ENCODE assay signal across 25 cellular contexts in genomic region chr6:744954-745353, GRCh38. TPM values are rescaled to one million over a fixed set of nuclear protein-coding genes. Genes with fewer than 3 reads are reported as not detected.
DNase-seq lines count a peak whose midpoint lies in the region; ATAC-seq and TF ChIP-seq lines count a peak whose summit lies in the region.
"Had no signal": no experiment of that assay in that cellular context is flagged by ENCODE, and none has a peak within 500 bp of the region (broad histone marks: within the 10 kb centered on the region; RNA-seq: fewer than 3 reads in every experiment).

No MANE protein-coding gene starts in this region.

- H3K4me3 ChIP-seq in brain microvascular endothelial cell (ENCODE audit: low read depth, low read length) (no peak overlapping the region), gastrocnemius medialis (no peak overlapping the region)
- H3K4me3 ChIP-seq: A549; BLaER1 treated with 17β-estradiol and CSF1 and Interleukin-3, amounts not matched to agents 10 nM and 100 nM; GM23338 had no signal

- H3K4me1 ChIP-seq in gastrocnemius medialis: no peaks in the 10 kb centered on the region
- H3K4me1 ChIP-seq: A549; BE2C; BLaER1 treated with 17β-estradiol and CSF1 and Interleukin-3, amounts not matched to agents 10 nM and 100 nM had no signal

- no peak overlapping the region for H3K27ac Mint-ChIP-seq in activated CD4-positive, alpha-beta T cell treated with anti-CD3 and anti-CD28 coated beads, Interleukin-2, amount 10 ng/mL, durations not matched to agents 24 days and 14 days
- H3K27ac Mint-ChIP-seq: CD14-positive monocyte; CD4-positive, alpha-beta T cell; CD8-positive, alpha-beta memory T cell; GM23338; H9 had no signal

- intact Hi-C loops in activated CD4-positive, alpha-beta T cell treated with anti-CD3 and anti-CD28 coated beads, Interleukin-2, amount 10 ng/mL, durations not matched to agents 24 days and 14 days (cut with micrococcal nuclease): no loop called here
- intact Hi-C loops in gastrocnemius medialis (cut with DNase I; ENCODE audit: low total_unique reads): no loop called here

- ATAC-seq in left lobe of liver (peak; percentile 70), HG02970 (IDR thresholded peaks at IDR 0.05; ENCODE audit: low FRiP score, unreplicated experiment) (no peak), gastrocnemius medialis (no peak)
- ATAC-seq: A549, GM23338, HCT116 had no signal

- H3K36me3 ChIP-seq in brain microvascular endothelial cell (replicated peaks) (no peaks in the 10 kb centered on the region), gastrocnemius medialis (no peaks in the 10 kb centered on the region)
- H3K36me3 ChIP-seq: BE2C; BLaER1 treated with 17β-estradiol and CSF1 and Interleukin-3, amounts not matched to agents 10 nM and 100 nM had no signal

- peak; percentile 14 for DNase-seq in activated CD4-positive, alpha-beta T cell treated with anti-CD3 and anti-CD28 coated beads, Interleukin-2, amount 10 ng/mL, durations not matched to agents 24 days and 14 days
- DNase-seq in activated CD4-positive, alpha-beta T cell treated with anti-CD3 and anti-CD28 coated beads, Interleukin-2, amount 50 U/mL, for 1 hour: no peak
- DNase-seq in COLO668 (lab: John Stamatoyannopoulos, UW; ENCODE audit: unreplicated experiment) (peak; percentile 12), NCI-H69 (lab: John Stamatoyannopoulos, UW) (peak; percentile 74), left lobe of liver (ENCODE audit: low spot score) (no peak), brain microvascular endothelial cell (no peak), gastrocnemius medialis (no peak)
- DNase-seq: 8988T; ACHN; AML-193; BE2C; Calu3; CD4-positive, alpha-beta T cell; CD8-positive, alpha-beta memory T cell; COR-L47; DMS53; DMS79 treated with DMSO at 0.1 percent for 48 hours; GF-D8; H9 had no signal

- in situ Hi-C loops in brain microvascular endothelial cell (cut with HindIII; ENCODE audit: low pct_ligation_motif_present, low sequenced_read_pairs) (no loop called here), gastrocnemius medialis (cut with MboI; ENCODE audit: low sequenced_read_pairs in 4 of 4) (no loop called here)

- no peak for TF ChIP-seq POLR2A in gastrocnemius medialis (IDR thresholded peaks at IDR 0.05)

- H3K4me3 Mint-ChIP-seq in activated CD4-positive, alpha-beta T cell treated with anti-CD3 and anti-CD28 coated beads, Interleukin-2, amount 10 ng/mL, durations not matched to agents 24 days and 14 days: no peak overlapping the region
- H3K4me3 Mint-ChIP-seq: CD14-positive monocyte; CD4-positive, alpha-beta T cell; CD8-positive, alpha-beta memory T cell; GM23338; H9 had no signal

- no peak overlapping the region for H3K27ac ChIP-seq in brain microvascular endothelial cell
- no peak overlapping the region for H3K27ac ChIP-seq in gastrocnemius medialis
- H3K27ac ChIP-seq: A549; BLaER1 treated with 17β-estradiol and CSF1 and Interleukin-3, amounts not matched to agents 10 nM and 100 nM had no signal

- peaks cover 3% of the 10 kb centered on the region for H3K4me1 Mint-ChIP-seq in activated CD4-positive, alpha-beta T cell treated with anti-CD3 and anti-CD28 coated beads, Interleukin-2, amount 10 ng/mL, durations not matched to agents 24 days and 14 days
- H3K4me1 Mint-ChIP-seq: CD14-positive monocyte; CD8-positive, alpha-beta memory T cell; GM23338; H9 had no signal

- no peaks in the 10 kb centered on the region for H3K9me3 ChIP-seq in gastrocnemius medialis
- H3K9me3 ChIP-seq: A549, BE2C had no signal

- peaks cover 2% of the 10 kb centered on the region for H3K27me3 Mint-ChIP-seq in activated CD4-positive, alpha-beta T cell treated with anti-CD3 and anti-CD28 coated beads, Interleukin-2, amount 10 ng/mL, durations not matched to agents 24 days and 14 days

- no peak for TF ChIP-seq CTCF in brain microvascular endothelial cell (IDR thresholded peaks at IDR 0.05; ENCODE audit: low read depth, low read length, missing control alignments)
- no peak for TF ChIP-seq CTCF in gastrocnemius medialis (IDR thresholded peaks at IDR 0.05 in 4 of 5, conservative IDR thresholded peaks at IDR 0.05 in 1 of 5)

- H3K9me3 Mint-ChIP-seq in activated CD4-positive, alpha-beta T cell treated with anti-CD3 and anti-CD28 coated beads, Interleukin-2, amount 10 ng/mL, durations not matched to agents 24 days and 14 days: no peaks in the 10 kb centered on the region
- H3K9me3 Mint-ChIP-seq: CD4-positive, alpha-beta T cell; CD8-positive, alpha-beta memory T cell; GM23338; H9 had no signal

- H3K27me3 ChIP-seq in brain microvascular endothelial cell (replicated peaks) (no peaks in the 10 kb centered on the region), gastrocnemius medialis (no peaks in the 10 kb centered on the region)
- H3K27me3 ChIP-seq: BLaER1 treated with 17β-estradiol and CSF1 and Interleukin-3, amounts not matched to agents 10 nM and 100 nM had no signal

- H3K36me3 Mint-ChIP-seq in activated CD4-positive, alpha-beta T cell treated with anti-CD3 and anti-CD28 coated beads, Interleukin-2, amount 10 ng/mL, durations not matched to agents 24 days and 14 days (ENCODE audit: low read depth): no peaks in the 10 kb centered on the region
- H3K36me3 Mint-ChIP-seq: CD14-positive monocyte; CD8-positive, alpha-beta memory T cell had no signal

RNA-seq across cellular contexts. Expression of gene EXOC2, which starts 52.0 kb away (rescaled TPM):
- 43.6 and 44.1 TPM in 2 replicates for total RNA-seq in activated CD4-positive, alpha-beta T cell treated with anti-CD3 and anti-CD28 coated beads, Interleukin-2, amount 10 ng/mL, durations not matched to agents 24 days and 14 days
- total RNA-seq in left lobe of liver: 7.5 TPM
- 10 to 100 TPM; 12.6 to 16.4 (median 15.0) TPM for total RNA-seq in gastrocnemius medialis

Comparison
In these comparisons a context has a peak if more than half of its experiments do, and no peak if none do; other contexts are left out.
1. DNase-seq: peak in activated CD4-positive, alpha-beta T cell treated with anti-CD3 and anti-CD28 coated beads, Interleukin-2, amount 10 ng/mL, durations not matched to agents 24 days and 14 days (single experiment), COLO668 (single experiment) and NCI-H69 (single experiment); none in activated CD4-positive, alpha-beta T cell treated with anti-CD3 and anti-CD28 coated beads, Interleukin-2, amount 50 U/mL, for 1 hour (single experiment), left lobe of liver (single experiment), brain microvascular endothelial cell (single experiment) and gastrocnemius medialis (0 of 2).